Comparison of ENCODE assay signal across 29 cellular contexts in the genomic region with DNA sequence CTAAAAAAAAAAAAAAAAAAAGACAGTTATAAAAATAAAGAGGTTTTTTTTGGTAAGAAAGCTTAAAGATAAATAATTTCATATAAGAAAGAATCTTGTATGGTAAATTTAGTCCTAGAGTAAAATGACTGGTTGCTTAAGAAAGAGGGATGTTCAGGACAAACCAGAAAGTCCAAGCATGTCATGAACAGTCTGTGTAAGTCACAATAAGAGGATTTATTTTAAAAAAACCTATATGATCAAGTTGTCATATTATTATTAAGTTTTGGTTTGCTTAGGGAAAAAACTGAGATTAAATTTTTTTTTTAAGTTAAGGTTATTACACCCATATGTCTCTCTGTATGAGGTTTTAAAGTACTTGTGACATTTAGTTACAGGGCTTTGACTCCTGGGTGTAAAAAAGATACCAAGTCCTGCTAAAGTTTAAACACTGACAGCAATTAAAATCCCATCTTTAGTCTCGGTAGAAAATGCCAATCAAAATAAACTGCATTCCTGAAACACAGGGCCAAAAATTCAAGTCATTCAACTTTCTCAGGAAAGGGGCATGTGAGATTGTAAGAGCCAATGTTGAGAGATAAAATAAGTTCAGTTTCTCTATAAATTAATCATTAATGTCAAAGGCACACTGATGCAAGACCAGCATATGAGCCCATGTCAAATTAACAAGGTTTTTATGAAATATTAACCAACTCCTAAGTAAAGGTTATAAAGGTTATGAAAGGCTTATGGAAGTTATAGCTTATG. TPM values are rescaled to one million over a fixed set of nuclear protein-coding genes. Genes with fewer than 3 reads are reported as not detected.
A peak's percentile ranks its signal among the peaks of the same experiment; 100 is the strongest.
DNase-seq lines count a peak whose midpoint lies in the region; FAIRE-seq and TF ChIP-seq lines count a peak whose summit lies in the region.
"Had no signal": no experiment of that assay in that cellular context is flagged by ENCODE, and none has a peak within 500 bp of the region (broad histone marks: within the 10 kb centered on the region; RNA-seq: fewer than 3 reads in every experiment).

No MANE protein-coding gene starts in this region.

- H3K79me2 ChIP-seq in astrocyte (ENCODE audit: insufficient read depth, low read length) (no peaks in the 10 kb centered on the region), neural progenitor cell (ENCODE audit: low read depth) (no peaks in the 10 kb centered on the region)

- H3K36me3 ChIP-seq in astrocyte (ENCODE audit: insufficient read depth, low read length), result no peaks in the 10 kb centered on the region
- peaks cover 4% of the 10 kb centered on the region for H3K36me3 ChIP-seq in neural progenitor cell
- H3K36me3 ChIP-seq: neutrophil, prostate gland, stomach, tibial artery, WERI-Rb-1 had no signal

- H3K4me1 Mint-ChIP-seq in astrocyte (ENCODE audit: low read depth, unreplicated experiment) (no peaks in the 10 kb centered on the region), neural progenitor cell (peaks cover 9% of the 10 kb centered on the region)

- FAIRE-seq in astrocyte (lab: Jason Lieb, UNC), result no peak
- FAIRE-seq: GM12892 had no signal

- H3K9me3 Mint-ChIP-seq in astrocyte (ENCODE audit: unreplicated experiment) (peaks cover 20% of the 10 kb centered on the region), neural progenitor cell (peaks cover 32% of the 10 kb centered on the region)
- H3K9me3 Mint-ChIP-seq: activated naive CD4-positive, alpha-beta T cell treated with anti-CD3 and anti-CD28 coated beads, Interleukin-2, amount 50 U/mL, for 24 hours had no signal

- no peak overlapping the region for H3K9ac ChIP-seq in astrocyte (ENCODE audit: low read length)
- H3K9ac ChIP-seq in neural progenitor cell, result no peak overlapping the region

- H3K27me3 ChIP-seq in astrocyte (ENCODE audit: insufficient read depth, low read length) (no peaks in the 10 kb centered on the region), neural progenitor cell (no peaks in the 10 kb centered on the region)

- no peak for TF ChIP-seq CTCF in astrocyte (IDR thresholded peaks at IDR 0.05; ENCODE audit: insufficient read depth, low read depth, low read length)
- TF ChIP-seq CTCF in neural progenitor cell (IDR thresholded peaks at IDR 0.05), result no peak

- H3F3A ChIP-seq in neural progenitor cell (ENCODE audit: low read depth), result no peaks in the 10 kb centered on the region

- H2AFZ ChIP-seq in astrocyte (ENCODE audit: low read depth, low read length), result no peak overlapping the region
- no peak overlapping the region for H2AFZ ChIP-seq in neural progenitor cell (replicated peaks)

- no peak overlapping the region for H3K27ac Mint-ChIP-seq in astrocyte (ENCODE audit: unreplicated experiment)
- H3K27ac Mint-ChIP-seq in neural progenitor cell, result no peak overlapping the region
- H3K27ac Mint-ChIP-seq: activated CD4-positive, alpha-beta T cell treated with anti-CD3 and anti-CD28 coated beads, Interleukin-2, amount 10 ng/mL, durations not matched to agents 7 days and 5 days; activated CD8-positive, alpha-beta memory T cell treated with anti-CD3 and anti-CD28 coated beads, Interleukin-2, amount 10 ng/mL, durations not matched to agents 7 days and 5 days; activated naive CD4-positive, alpha-beta T cell treated with anti-CD3 and anti-CD28 coated beads, Interleukin-2, amount 50 U/mL, for 24 hours; IgD-negative memory B cell; memory B cell; T-helper 2 cell treated with Interferon-gamma antibody and Interleukin-4, amounts not matched to agents 5 μg/mL and 100 μg/mL, for 36 hours had no signal

- H3K9me3 ChIP-seq in astrocyte (ENCODE audit: insufficient read depth, low read depth, low read length) (no peaks in the 10 kb centered on the region), neural progenitor cell (ENCODE audit: low read depth) (peaks cover 18% of the 10 kb centered on the region)
- H3K9me3 ChIP-seq: neutrophil, prostate gland, tibial artery had no signal

- H4K20me1 ChIP-seq in astrocyte (ENCODE audit: insufficient read depth, low read length), result no peaks in the 10 kb centered on the region
- no peaks in the 10 kb centered on the region for H4K20me1 ChIP-seq in neural progenitor cell (ENCODE audit: low read depth)

- H3K27me3 Mint-ChIP-seq in astrocyte (ENCODE audit: low read depth, unreplicated experiment), result peaks cover 17% of the 10 kb centered on the region
- H3K27me3 Mint-ChIP-seq in neural progenitor cell (ENCODE audit: insufficient read depth, low read depth), result peaks cover 8% of the 10 kb centered on the region

- H3K4me3 ChIP-seq in astrocyte (ENCODE audit: insufficient read depth, low read depth, low read length) (no peak overlapping the region), neural progenitor cell (no peak overlapping the region)
- H3K4me3 ChIP-seq: prostate gland, stomach, tibial artery had no signal

- H3K4me2 ChIP-seq in astrocyte (ENCODE audit: low read length) (no peak overlapping the region), neural progenitor cell (no peak overlapping the region)

- H3K4me1 ChIP-seq in astrocyte (ENCODE audit: insufficient read depth, low read length) (no peaks in the 10 kb centered on the region), neural progenitor cell (no peaks in the 10 kb centered on the region)
- H3K4me1 ChIP-seq: prostate gland, stomach, tibial artery had no signal

- H3K4me3 Mint-ChIP-seq in astrocyte (ENCODE audit: unreplicated experiment) (no peak overlapping the region), neural progenitor cell (no peak overlapping the region)
- H3K4me3 Mint-ChIP-seq: activated CD4-positive, alpha-beta T cell treated with anti-CD3 and anti-CD28 coated beads, Interleukin-2, amount 10 ng/mL, durations not matched to agents 7 days and 5 days; activated CD8-positive, alpha-beta memory T cell treated with anti-CD3 and anti-CD28 coated beads, Interleukin-2, amount 10 ng/mL, durations not matched to agents 7 days and 5 days; activated naive CD4-positive, alpha-beta T cell treated with anti-CD3 and anti-CD28 coated beads, Interleukin-2, amount 50 U/mL, for 24 hours; IgD-negative memory B cell; memory B cell; T-helper 2 cell treated with Interferon-gamma antibody and Interleukin-4, amounts not matched to agents 5 μg/mL and 100 μg/mL, for 36 hours had no signal

- DNase-seq in NCI-H82 (lab: John Stamatoyannopoulos, UW) (peak; percentile 38), NCI-H82 treated with DMSO at 0.1 percent for 48 hours (lab: John Stamatoyannopoulos, UW; ENCODE audit: unreplicated experiment) (no peak), M059J (ENCODE audit: low read depth) (peak; percentile 37), astrocyte (ENCODE audit: low read depth) (peak; percentile 2), neural progenitor cell (ENCODE audit: low spot score) (peak; percentile 43), NCI-H2029 treated with DMSO at 0.1 percent for 48 hours (lab: John Stamatoyannopoulos, UW) (no peak), globus pallidus (ENCODE audit: low spot score) (no peak)
- DNase-seq in stimulated activated CD4-positive, alpha-beta T cell treated with anti-CD3 and anti-CD28 coated beads, Interleukin-12 subunit alpha, Interleukin-12 subunit beta, amount 100 ng/mL, for 4 hours, result no peak
- DNase-seq: activated CD4-positive, alpha-beta T cell treated with anti-CD3 and anti-CD28 coated beads, Interleukin-2, amount 10 ng/mL, durations not matched to agents 7 days and 5 days; activated CD8-positive, alpha-beta memory T cell treated with anti-CD3 and anti-CD28 coated beads, Interleukin-2, amount 10 ng/mL, durations not matched to agents 7 days and 5 days; aorta; central memory CD4-positive, alpha-beta T cell; foreskin fibroblast; HCEC 1CT; left cardiac atrium; NCI-H187; NCI-H510A treated with DMSO at 0.1 percent for 48 hours; stomach; tibial artery; WERI-Rb-1 had no signal

- no peak overlapping the region for H3K27ac ChIP-seq in astrocyte (ENCODE audit: low read depth, low read length)
- H3K27ac ChIP-seq in neural progenitor cell, result no peak overlapping the region
- H3K27ac ChIP-seq: C4-2B, epithelial cell of prostate, neutrophil, prostate gland, stomach, tibial artery, WERI-Rb-1 had no signal

- H3K36me3 Mint-ChIP-seq in astrocyte (ENCODE audit: low read depth, unreplicated experiment) (peaks cover 2% of the 10 kb centered on the region), neural progenitor cell (peaks cover 2% of the 10 kb centered on the region)

RNA-seq across cellular contexts. Expression of a gene that starts 8.5 kb away (rescaled TPM):
- total RNA-seq in M059J (2014; rRNA removed; shearing (Covaris generic)), result 12.4 and 24.7 TPM in 2 replicates
- total RNA-seq in astrocyte (0.96 and 1.5 TPM in 2 replicates), neural progenitor cell (ENCODE audit: low replicate concordance) (14.1 and 19.4 TPM in 2 replicates)

Comparison
In these comparisons a context has a peak if more than half of its experiments do, and no peak if none do; other contexts are left out.
1. DNase-seq: peak in NCI-H82 (single experiment), M059J (single experiment), astrocyte (single experiment) and neural progenitor cell (single experiment); none in NCI-H82 treated with DMSO at 0.1 percent for 48 hours (single experiment), NCI-H2029 treated with DMSO at 0.1 percent for 48 hours (single experiment), stimulated activated CD4-positive, alpha-beta T cell treated with anti-CD3 and anti-CD28 coated beads, Interleukin-12 subunit alpha, Interleukin-12 subunit beta, amount 100 ng/mL, for 4 hours (single experiment) and globus pallidus (single experiment).